8 cellular contexts compared by ENCODE assay signal in the genomic region with DNA sequence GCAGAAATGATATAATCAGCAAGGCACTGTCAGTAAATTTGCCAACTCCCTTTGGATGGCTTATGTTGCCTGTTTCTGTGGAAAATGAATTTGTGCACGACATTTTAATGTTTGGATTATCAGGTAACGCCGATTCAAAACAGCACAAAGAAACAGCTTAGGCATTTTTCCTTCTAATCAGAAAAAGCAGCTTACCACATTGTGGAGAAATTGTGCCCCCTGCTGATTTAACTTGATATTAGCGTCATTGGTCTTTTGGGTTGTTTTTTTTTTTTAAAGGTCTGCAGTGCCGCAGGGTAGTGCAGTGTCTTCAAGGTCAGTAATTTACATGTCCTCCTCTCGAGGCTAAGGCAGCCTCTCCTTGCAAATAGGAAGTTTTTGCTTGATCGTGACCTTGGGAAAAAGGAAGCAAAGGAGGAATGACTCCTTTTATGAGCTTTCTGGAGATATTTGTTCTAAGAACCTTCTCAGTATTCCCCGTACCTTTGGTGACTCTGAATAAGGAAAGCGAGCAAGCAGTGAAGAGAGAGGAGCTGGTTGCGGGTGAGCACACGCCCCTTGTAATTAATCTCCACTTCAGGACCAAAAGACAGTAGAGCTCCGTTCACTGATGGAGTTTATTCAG.
DNase-seq lines count a peak whose midpoint lies in the region; ATAC-seq, FAIRE-seq and TF ChIP-seq lines count a peak whose summit lies in the region.

No MANE protein-coding gene starts in this region.

- H3K23ac ChIP-seq in H1 (ENCODE audit: insufficient read length), result no peak overlapping the region
- no peak overlapping the region for H3K23ac ChIP-seq in mesenchymal stem cell (ENCODE audit: low read length in 2 of 2)

- H2AFZ ChIP-seq in H1 (ENCODE audit: low read length) (peak overlapping the region; percentile 92), mesenchymal stem cell (ENCODE audit: low read depth, low read length) (peak overlapping the region; percentile 77)

- no peaks in the 10 kb centered on the region for H3K79me2 ChIP-seq in H1 (ENCODE audit: control insufficient read depth in 1 of 2, insufficient read depth in 2 of 2, low read length in 2 of 2)

- no peaks in the 10 kb centered on the region for H4K20me1 ChIP-seq in H1 (replicated peaks in 1 of 2; ENCODE audit: control insufficient read depth in 1 of 2, insufficient read depth in 2 of 2, low read length in 2 of 2)

- POLR2A ChIA-PET in H1 (lab: Charles Lee; ENCODE audit: partially characterized antibody), result no interaction called here

- FAIRE-seq in H1 (lab: Jason Lieb, UNC), result peak; percentile 91

- peak; percentile 80 to 84 for TF ChIP-seq RAD21 in H1 (IDR thresholded peaks at IDR 0.05 in 1 of 2, conservative IDR thresholded peaks at IDR 0.05 in 1 of 2; ENCODE audit: low read depth in 2 of 2, low read length in 2 of 2)

- peak; percentile 92 for DNase-seq in DMS79 treated with DMSO at 0.1 percent for 48 hours (lab: John Stamatoyannopoulos, UW)
- peak; percentile 63 for DNase-seq in NCI-H1417 treated with DMSO at 0.1 percent for 48 hours (lab: John Stamatoyannopoulos, UW)
- DNase-seq in SK-N-DZ (ENCODE audit: low spot score), result peak; percentile 92
- peak in 1 of 2 experiments; percentile 49 for DNase-seq in H1 (ENCODE audit: low read depth in 1 of 2, low spot score in 2 of 2)
- DNase-seq in mesenchymal stem cell, result peak; percentile 75
- DNase-seq in omental fat pad (ENCODE audit: low spot score), result no peak
- DNase-seq in activated T-cell treated with anti-CD3 and anti-CD28 coated beads, Interleukin-2, amount 50 U/mL, for 48 hours, result no peak

- H2BK15ac ChIP-seq in H1 (ENCODE audit: low read length) (no peak overlapping the region), mesenchymal stem cell (ENCODE audit: low read depth, poor library complexity, severe bottlenecking) (no peak overlapping the region)

- WGBS in H1 (ENCODE audit: extremely low coverage in 1 of 2, insufficient coverage in 1 of 2, insufficient read length in 1 of 2, insufficient replicate concordance in 2 of 2, low coverage in 1 of 2, low lambda C conversion rate in 2 of 2, missing lambda C conversion rate in 1 of 2), 2 experiments, result 59% methylated on average over 12 of the region's 12 CpGs; no CpG with 5 or more reads in 1 of the 2 experiments
- WGBS in mesenchymal stem cell, result 37% methylated on average over 12 of the region's 12 CpGs

- no peak overlapping the region for H4K5ac ChIP-seq in H1 (ENCODE audit: insufficient read length, low read depth, low read length)

- H3K23me2 ChIP-seq in H1 (ENCODE audit: low read depth, low read length), result no peaks in the 10 kb centered on the region

- H2BK12ac ChIP-seq in H1 (ENCODE audit: low read depth, low read length) (no peak overlapping the region), mesenchymal stem cell (ENCODE audit: low read length in 2 of 2) (no peak overlapping the region)

- H2BK120ac ChIP-seq in H1 (replicated peaks; ENCODE audit: low read depth, low read length) (no peak overlapping the region), mesenchymal stem cell (ENCODE audit: low read depth, low read length) (no peak overlapping the region)

- H2BK5ac ChIP-seq in H1 (ENCODE audit: low read depth, low read length), result no peak overlapping the region
- H2BK5ac ChIP-seq in mesenchymal stem cell (ENCODE audit: low read depth, low read length, poor library complexity, severe bottlenecking), result no peak overlapping the region

- H3K4me1 ChIP-seq in H1 (replicated peaks in 1 of 4; ENCODE audit: control insufficient read depth in 3 of 4, insufficient read depth in 4 of 4, low read length in 3 of 4) (peaks cover 2 to 4% (median 4%) of the 10 kb centered on the region in 4 experiments; a peak in 4 of 7 replicates), mesenchymal stem cell (ENCODE audit: control insufficient read depth, insufficient read depth, low read depth, low read length) (peaks cover 1% of the 10 kb centered on the region)

- H3K14ac ChIP-seq in H1 (ENCODE audit: insufficient read length) (no peak overlapping the region), mesenchymal stem cell (ENCODE audit: low read length in 2 of 2) (no peak overlapping the region)

- H3K79me1 ChIP-seq in H1 (ENCODE audit: low read depth, low read length) (no peaks in the 10 kb centered on the region), mesenchymal stem cell (replicated peaks; ENCODE audit: low read length, poor library complexity, severe bottlenecking) (no peaks in the 10 kb centered on the region)

- H4K91ac ChIP-seq in H1 (replicated peaks; ENCODE audit: insufficient read length, low read length) (no peak overlapping the region), mesenchymal stem cell (ENCODE audit: low read length) (no peak overlapping the region)

- peak in 2 of 3 experiments; percentile 60 to 65; a peak in 2 of 4 replicates for TF ChIP-seq CTCF in H1 (IDR thresholded peaks at IDR 0.05; ENCODE audit: control extremely low read depth in 1 of 3, insufficient read depth in 1 of 3, low read depth in 1 of 3, low read length in 3 of 3)
- no peak for TF ChIP-seq CTCF in omental fat pad (IDR thresholded peaks at IDR 0.05)

- H3K27ac ChIP-seq in H1 (ENCODE audit: low read depth, low read length), result no peak overlapping the region
- H3K27ac ChIP-seq in mesenchymal stem cell (ENCODE audit: low read length, poor library complexity, severe bottlenecking), result no peak overlapping the region

- H4K8ac ChIP-seq in H1 (ENCODE audit: extremely low read depth, insufficient read depth, low read length) (no peak overlapping the region), mesenchymal stem cell (ENCODE audit: low read length) (no peak overlapping the region)

- H3K18ac ChIP-seq in H1 (ENCODE audit: extremely low read depth, low read length) (no peak overlapping the region), mesenchymal stem cell (ENCODE audit: low read depth in 1 of 2, low read length in 2 of 2) (no peak overlapping the region)

- no peaks in the 10 kb centered on the region for H3K36me3 ChIP-seq in H1 (ENCODE audit: control insufficient read depth in 2 of 4, insufficient read depth in 4 of 4, low read length in 3 of 4)
- no peaks in the 10 kb centered on the region for H3K36me3 ChIP-seq in mesenchymal stem cell (ENCODE audit: control insufficient read depth in 1 of 2, insufficient read depth in 2 of 2, low read depth in 1 of 2, low read length in 2 of 2)

- H3K9ac ChIP-seq in H1 (replicated peaks in 1 of 4; ENCODE audit: extremely low read depth in 1 of 4, low read depth in 3 of 4, low read length in 3 of 4) (no peak overlapping the region), mesenchymal stem cell (ENCODE audit: low read length) (peak overlapping the region; percentile 81)

- no peak for TF ChIP-seq POLR2A in H1 (IDR thresholded peaks at IDR 0.05; ENCODE audit: control extremely low read depth in 1 of 2, low read depth in 2 of 2, low read length in 2 of 2)

- no peak for TF ChIP-seq EP300 in H1 (IDR thresholded peaks at IDR 0.05; ENCODE audit: borderline replicate concordance in 1 of 2, low read depth in 2 of 2, low read length in 2 of 2)

- H3K4me3 ChIP-seq in H1 (ENCODE audit: extremely low read depth in 1 of 4, insufficient read depth in 2 of 4, low read depth in 3 of 4, low read length in 4 of 4), result peak overlapping the region in 1 of 4 experiments; percentile 25; a peak in 1 of 8 replicates
- peak overlapping the region in 1 of 2 experiments; percentile 53 for H3K4me3 ChIP-seq in mesenchymal stem cell (ENCODE audit: insufficient read depth in 1 of 2, low read depth in 1 of 2, low read length in 2 of 2)

- H2AK5ac ChIP-seq in H1 (ENCODE audit: low read depth, low read length), result no peak overlapping the region
- H2AK5ac ChIP-seq in mesenchymal stem cell (ENCODE audit: low read length, severe bottlenecking), result no peak overlapping the region

- H3K27me3 ChIP-seq in H1 (replicated peaks in 1 of 4; ENCODE audit: control insufficient read depth in 3 of 4, extremely low read depth in 1 of 4, insufficient read depth in 3 of 4, low read length in 3 of 4), result peaks cover 0 to 3% (median 0%) of the 10 kb centered on the region in 4 experiments; a peak in 1 of 7 replicates
- H3K27me3 ChIP-seq in mesenchymal stem cell (ENCODE audit: control insufficient read depth in 1 of 2, insufficient read depth in 1 of 2, low read length in 2 of 2), result no peaks in the 10 kb centered on the region

- peak overlapping the region; percentile 13 to 31; a peak in 3 of 4 replicates for H3K4me2 ChIP-seq in H1 (ENCODE audit: insufficient read depth in 1 of 2, low read depth in 2 of 2, low read length in 2 of 2)
- no peak overlapping the region for H3K4me2 ChIP-seq in mesenchymal stem cell (ENCODE audit: low read length, poor library complexity, severe bottlenecking)

- H3K9me3 ChIP-seq in H1 (ENCODE audit: insufficient read depth in 2 of 2, low read depth in 1 of 2, low read length in 1 of 2) (no peaks in the 10 kb centered on the region), mesenchymal stem cell (ENCODE audit: control insufficient read depth, low read length) (no peaks in the 10 kb centered on the region)

- no peak overlapping the region for H2BK20ac ChIP-seq in H1 (ENCODE audit: low read length)

- ATAC-seq in GM21515 (IDR thresholded peaks at IDR 0.05; ENCODE audit: unreplicated experiment), result peak; percentile 36
- ATAC-seq in omental fat pad (ENCODE audit: low FRiP score), result no peak

- H3K56ac ChIP-seq in H1 (replicated peaks; ENCODE audit: insufficient read length, low read depth, low read length), result no peak overlapping the region

- H3K4ac ChIP-seq in H1 (replicated peaks; ENCODE audit: insufficient read length, low read depth, low read length), result no peak overlapping the region
- H3K4ac ChIP-seq in mesenchymal stem cell (ENCODE audit: low read depth in 1 of 2, low read length in 2 of 2), result no peak overlapping the region

- CTCF ChIA-PET in H1 (lab: Charles Lee; ENCODE audit: partially characterized antibody), result interaction anchor here (0.6 to 4.5 kb wide), 46 partner anchors 9 to 1079 kb away, joined by 3 to 34 read pairs (median 4); no protein-coding TSS in a partner anchor

TF ChIP-seq in H1, 55 proteins besides CTCF, POLR2A, EP300 and RAD21 (continues in another document):
- TF ChIP-seq SIN3A (conservative IDR thresholded peaks at IDR 0.05 in 1 of 2, IDR thresholded peaks at IDR 0.05 in 1 of 2; ENCODE audit: low read depth in 1 of 2, low read length in 2 of 2), result no peak
- TF ChIP-seq, protein P1, sequence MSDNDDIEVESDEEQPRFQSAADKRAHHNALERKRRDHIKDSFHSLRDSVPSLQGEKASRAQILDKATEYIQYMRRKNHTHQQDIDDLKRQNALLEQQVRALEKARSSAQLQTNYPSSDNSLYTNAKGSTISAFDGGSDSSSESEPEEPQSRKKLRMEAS (IDR thresholded peaks at IDR 0.05), result no peak
- TF ChIP-seq, protein P2, sequence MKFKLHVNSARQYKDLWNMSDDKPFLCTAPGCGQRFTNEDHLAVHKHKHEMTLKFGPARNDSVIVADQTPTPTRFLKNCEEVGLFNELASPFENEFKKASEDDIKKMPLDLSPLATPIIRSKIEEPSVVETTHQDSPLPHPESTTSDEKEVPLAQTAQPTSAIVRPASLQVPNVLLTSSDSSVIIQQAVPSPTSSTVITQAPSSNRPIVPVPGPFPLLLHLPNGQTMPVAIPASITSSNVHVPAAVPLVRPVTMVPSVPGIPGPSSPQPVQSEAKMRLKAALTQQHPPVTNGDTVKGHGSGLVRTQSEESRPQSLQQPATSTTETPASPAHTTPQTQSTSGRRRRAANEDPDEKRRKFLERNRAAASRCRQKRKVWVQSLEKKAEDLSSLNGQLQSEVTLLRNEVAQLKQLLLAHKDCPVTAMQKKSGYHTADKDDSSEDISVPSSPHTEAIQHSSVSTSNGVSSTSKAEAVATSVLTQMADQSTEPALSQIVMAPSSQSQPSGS (IDR thresholded peaks at IDR 0.05; ENCODE audit: low read length), result no peak

Comparison
In these comparisons a context has a peak if more than half of its experiments do, and no peak if none do; other contexts are left out.
1. DNase-seq: peak in DMS79 treated with DMSO at 0.1 percent for 48 hours (single experiment), NCI-H1417 treated with DMSO at 0.1 percent for 48 hours (single experiment), SK-N-DZ (single experiment) and mesenchymal stem cell (single experiment); none in omental fat pad (single experiment) and activated T-cell treated with anti-CD3 and anti-CD28 coated beads, Interleukin-2, amount 50 U/mL, for 48 hours (0 of 2).
2. CTCF ChIP-seq: peak in H1 (2 of 3); none in omental fat pad (0 of 3).